Comparison of ENCODE assay signal across 17 cellular contexts in genomic region chr17:19005789-19006430, GRCh38. TPM values are rescaled to one million over a fixed set of nuclear protein-coding genes. Genes with fewer than 3 reads are reported as not detected.
DNase-seq lines count a peak whose midpoint lies in the region; ATAC-seq lines count a peak whose summit lies in the region.
"Had no signal": no experiment of that assay in that cellular context is flagged by ENCODE, and none has a peak within 500 bp of the region (broad histone marks: within the 10 kb centered on the region; RNA-seq: fewer than 3 reads in every experiment).

No MANE protein-coding gene starts in this region.

- no peak overlapping the region for H3K27ac ChIP-seq in BLaER1
- no peak overlapping the region for H3K27ac ChIP-seq in CD8-positive, alpha-beta memory T cell (ENCODE audit: low read depth, low read length)
- H3K27ac ChIP-seq: heart right ventricle, testis had no signal

- no peaks in the 10 kb centered on the region for H3K36me3 ChIP-seq in BLaER1
- no peaks in the 10 kb centered on the region for H3K36me3 ChIP-seq in CD8-positive, alpha-beta memory T cell (ENCODE audit: insufficient read depth, low read length)
- H3K36me3 ChIP-seq: heart right ventricle, sigmoid colon had no signal

- H3K9me3 Mint-ChIP-seq in CD8-positive, alpha-beta memory T cell = no peaks in the 10 kb centered on the region
- no peaks in the 10 kb centered on the region for H3K9me3 Mint-ChIP-seq in activated T-helper 17 cell treated with anti-CD3 and anti-CD28 coated beads, Interleukin-2, amount 50 U/mL, for 72 hours
- H3K9me3 Mint-ChIP-seq in naive B cell = no peaks in the 10 kb centered on the region
- no peaks in the 10 kb centered on the region for H3K9me3 Mint-ChIP-seq in activated T-helper 2 cell treated with anti-CD3 and anti-CD28 coated beads, Interferon-gamma antibody, Interleukin-2, Interleukin-4, amounts not matched to agents 10 μg/mL and 5 μg/mL and 100 μg/mL, durations not matched to agents 14 hours and 24 hours and 36 hours
- H3K9me3 Mint-ChIP-seq: activated naive CD4-positive, alpha-beta T cell treated with anti-CD3 and anti-CD28 coated beads for 36 hours had no signal

- H3K9me3 ChIP-seq in BLaER1 = peaks cover 9% of the 10 kb centered on the region
- no peaks in the 10 kb centered on the region for H3K9me3 ChIP-seq in CD8-positive, alpha-beta memory T cell (ENCODE audit: low read length)
- H3K9me3 ChIP-seq: sigmoid colon, testis had no signal

- peaks cover 58% of the 10 kb centered on the region for H3K27me3 ChIP-seq in BLaER1
- H3K27me3 ChIP-seq in CD8-positive, alpha-beta memory T cell (ENCODE audit: insufficient read depth, low read length, poor library complexity, severe bottlenecking) = no peaks in the 10 kb centered on the region
- H3K27me3 ChIP-seq: sigmoid colon, testis had no signal

- H3K4me3 ChIP-seq in BLaER1 = no peak overlapping the region
- H3K4me3 ChIP-seq in CD8-positive, alpha-beta memory T cell (ENCODE audit: low read length) = no peak overlapping the region
- H3K4me3 ChIP-seq: testis had no signal

- H3K27me3 Mint-ChIP-seq in CD8-positive, alpha-beta memory T cell = no peaks in the 10 kb centered on the region
- no peaks in the 10 kb centered on the region for H3K27me3 Mint-ChIP-seq in activated T-helper 17 cell treated with anti-CD3 and anti-CD28 coated beads, Interleukin-2, amount 50 U/mL, for 72 hours
- peaks cover 0 to 4% (median 0%) of the 10 kb centered on the region in 3 donors for H3K27me3 Mint-ChIP-seq in naive B cell
- H3K27me3 Mint-ChIP-seq in activated T-helper 2 cell treated with anti-CD3 and anti-CD28 coated beads, Interferon-gamma antibody, Interleukin-2, Interleukin-4, amounts not matched to agents 10 μg/mL and 5 μg/mL and 100 μg/mL, durations not matched to agents 14 hours and 24 hours and 36 hours (ENCODE audit: low read depth) = peaks cover 8% of the 10 kb centered on the region

- no peak for DNase-seq in CD8-positive, alpha-beta memory T cell
- DNase-seq in naive B cell = no peak
- no peak for DNase-seq in activated T-helper 2 cell treated with anti-CD3 and anti-CD28 coated beads, Interferon-gamma antibody, Interleukin-2, Interleukin-4, amounts not matched to agents 10 μg/mL and 5 μg/mL and 100 μg/mL, durations not matched to agents 14 hours and 24 hours and 36 hours (ENCODE audit: low spot score)
- DNase-seq: activated naive CD4-positive, alpha-beta T cell treated with anti-CD3 and anti-CD28 coated beads for 36 hours; mesendoderm; NCI-H2029 treated with DMSO at 0.1 percent for 48 hours; NCI-H524 treated with DMSO at 0.1 percent for 48 hours; sigmoid colon; stimulated activated CD4-positive, alpha-beta T cell treated with anti-CD3 and anti-CD28 coated beads, Interleukin-2, amount 100 ng/mL, for 24 hours; testis had no signal

- H3K4me2 ChIP-seq in BLaER1 = peak overlapping the region; percentile 97; the same call in 1 of the 2 replicates

- no peak overlapping the region for H3K9ac ChIP-seq in BLaER1

- H4K20me1 ChIP-seq in BLaER1 = peaks cover 29% of the 10 kb centered on the region

- H3K4me3 Mint-ChIP-seq in CD8-positive, alpha-beta memory T cell = peak overlapping the region; percentile 39 to 75 (median 66)
- peak overlapping the region; percentile 21 for H3K4me3 Mint-ChIP-seq in activated T-helper 17 cell treated with anti-CD3 and anti-CD28 coated beads, Interleukin-2, amount 50 U/mL, for 72 hours
- peak overlapping the region; percentile 29 to 85 (median 76) for H3K4me3 Mint-ChIP-seq in naive B cell
- H3K4me3 Mint-ChIP-seq in activated T-helper 2 cell treated with anti-CD3 and anti-CD28 coated beads, Interferon-gamma antibody, Interleukin-2, Interleukin-4, amounts not matched to agents 10 μg/mL and 5 μg/mL and 100 μg/mL, durations not matched to agents 14 hours and 24 hours and 36 hours (ENCODE audit: low read depth) = no peak overlapping the region

- CTCF ChIA-PET in CD8-positive, alpha-beta memory T cell (lab: Charles Lee) = interaction anchor here (2.6 kb wide), 1 partner anchor 45 kb away, joined by 10 read pairs; no protein-coding TSS in a partner anchor

- ATAC-seq in activated T-helper 17 cell treated with anti-CD3 and anti-CD28 coated beads, Interleukin-2, amount 50 U/mL, for 72 hours (replicated peaks) = no peak
- no peak for ATAC-seq in naive B cell (ENCODE audit: low read depth in 2 of 2)
- no peak for ATAC-seq in HG02981 (IDR thresholded peaks at IDR 0.05; ENCODE audit: unreplicated experiment)
- no peak for ATAC-seq in GM21737 (IDR thresholded peaks at IDR 0.05; ENCODE audit: unreplicated experiment)

- peak overlapping the region; percentile 78 to 99 (median 90) for H3K27ac Mint-ChIP-seq in CD8-positive, alpha-beta memory T cell
- H3K27ac Mint-ChIP-seq in activated T-helper 17 cell treated with anti-CD3 and anti-CD28 coated beads, Interleukin-2, amount 50 U/mL, for 72 hours = no peak overlapping the region
- H3K27ac Mint-ChIP-seq in naive B cell = peak overlapping the region in 4 of 6 donors; percentile 56 to 88 (median 79)
- no peak overlapping the region for H3K27ac Mint-ChIP-seq in activated T-helper 2 cell treated with anti-CD3 and anti-CD28 coated beads, Interferon-gamma antibody, Interleukin-2, Interleukin-4, amounts not matched to agents 10 μg/mL and 5 μg/mL and 100 μg/mL, durations not matched to agents 14 hours and 24 hours and 36 hours
- H3K27ac Mint-ChIP-seq: activated naive CD4-positive, alpha-beta T cell treated with anti-CD3 and anti-CD28 coated beads for 36 hours had no signal

- H3K36me3 Mint-ChIP-seq in CD8-positive, alpha-beta memory T cell = peaks cover 0 to 15% (median 0%) of the 10 kb centered on the region in 3 donors
- peaks cover 23% of the 10 kb centered on the region for H3K36me3 Mint-ChIP-seq in activated T-helper 17 cell treated with anti-CD3 and anti-CD28 coated beads, Interleukin-2, amount 50 U/mL, for 72 hours (ENCODE audit: low read depth)
- H3K36me3 Mint-ChIP-seq in naive B cell = no peaks in the 10 kb centered on the region
- peaks cover 17% of the 10 kb centered on the region for H3K36me3 Mint-ChIP-seq in activated T-helper 2 cell treated with anti-CD3 and anti-CD28 coated beads, Interferon-gamma antibody, Interleukin-2, Interleukin-4, amounts not matched to agents 10 μg/mL and 5 μg/mL and 100 μg/mL, durations not matched to agents 14 hours and 24 hours and 36 hours (ENCODE audit: low read depth)

- H3K4me1 ChIP-seq in BLaER1 = peaks cover 47% of the 10 kb centered on the region
- H3K4me1 ChIP-seq in CD8-positive, alpha-beta memory T cell (ENCODE audit: insufficient read depth, low read length) = peaks cover 35% of the 10 kb centered on the region
- H3K4me1 ChIP-seq: testis had no signal

- intact Hi-C loops in activated T-helper 2 cell treated with anti-CD3 and anti-CD28 coated beads, Interferon-gamma antibody, Interleukin-2, Interleukin-4, amounts not matched to agents 10 μg/mL and 5 μg/mL and 100 μg/mL, durations not matched to agents 14 hours and 24 hours and 36 hours (cut with micrococcal nuclease) = no loop called here

- POLR2A ChIA-PET in CD8-positive, alpha-beta memory T cell (lab: Charles Lee) = interaction anchor here (0.7 kb wide), 1 partner anchor 9 kb away, joined by 3 read pairs; no protein-coding TSS in a partner anchor

- H3K4me1 Mint-ChIP-seq in CD8-positive, alpha-beta memory T cell = peaks cover 29 to 39% (median 31%) of the 10 kb centered on the region in 3 donors
- H3K4me1 Mint-ChIP-seq in activated T-helper 17 cell treated with anti-CD3 and anti-CD28 coated beads, Interleukin-2, amount 50 U/mL, for 72 hours = peaks cover 12% of the 10 kb centered on the region
- peaks cover 20 to 35% (median 32%) of the 10 kb centered on the region in 3 donors for H3K4me1 Mint-ChIP-seq in naive B cell
- peaks cover 25% of the 10 kb centered on the region for H3K4me1 Mint-ChIP-seq in activated T-helper 2 cell treated with anti-CD3 and anti-CD28 coated beads, Interferon-gamma antibody, Interleukin-2, Interleukin-4, amounts not matched to agents 10 μg/mL and 5 μg/mL and 100 μg/mL, durations not matched to agents 14 hours and 24 hours and 36 hours (ENCODE audit: low read depth)

RNA-seq across cellular contexts. Expression of gene FAM83G, which starts 1.3 kb away (rescaled TPM):
- total RNA-seq in CD8-positive, alpha-beta memory T cell = 10 to 100 TPM; 13.1 to 14.6 TPM
- polyA plus RNA-seq in CD8-positive, alpha-beta memory T cell = 7.3 TPM
- total RNA-seq in activated T-helper 17 cell treated with anti-CD3 and anti-CD28 coated beads, Interleukin-2, amount 50 U/mL, for 72 hours = 10 to 100 TPM; 15.9 to 22.6 TPM
- polyA plus RNA-seq in naive B cell (ENCODE audit: low read depth in 6 of 6) = 1 to 10 TPM; 2.5 to 4.4 (median 2.9) TPM
- total RNA-seq in activated T-helper 2 cell treated with anti-CD3 and anti-CD28 coated beads, Interferon-gamma antibody, Interleukin-2, Interleukin-4, amounts not matched to agents 10 μg/mL and 5 μg/mL and 100 μg/mL, durations not matched to agents 14 hours and 24 hours and 36 hours = 14.0 and 15.3 TPM in 2 replicates

RNA-seq across cellular contexts. Expression of gene GRAP, which starts 40.8 kb away (rescaled TPM):
- total RNA-seq in CD8-positive, alpha-beta memory T cell = 10 to 100 TPM in 1 of 2 experiments, 1 to 10 TPM in 1; 7.9 to 10.1 TPM
- polyA plus RNA-seq in CD8-positive, alpha-beta memory T cell = 36.2 TPM
- 10 to 100 TPM; 13.1 to 14.4 TPM for total RNA-seq in activated T-helper 17 cell treated with anti-CD3 and anti-CD28 coated beads, Interleukin-2, amount 50 U/mL, for 72 hours
- polyA plus RNA-seq in naive B cell (ENCODE audit: low read depth in 6 of 6) = 10 to 100 TPM; 46.2 to 90.5 (median 52.6) TPM
- 9.4 and 10.9 TPM in 2 replicates for total RNA-seq in activated T-helper 2 cell treated with anti-CD3 and anti-CD28 coated beads, Interferon-gamma antibody, Interleukin-2, Interleukin-4, amounts not matched to agents 10 μg/mL and 5 μg/mL and 100 μg/mL, durations not matched to agents 14 hours and 24 hours and 36 hours

RNA-seq across cellular contexts. Expression of gene SLC5A10, which starts 53.9 kb away (rescaled TPM):
- not detected for total RNA-seq in CD8-positive, alpha-beta memory T cell
- not detected for polyA plus RNA-seq in CD8-positive, alpha-beta memory T cell
- total RNA-seq in activated T-helper 17 cell treated with anti-CD3 and anti-CD28 coated beads, Interleukin-2, amount 50 U/mL, for 72 hours = not detected
- under 1 TPM in 5 of 6 donors, not detected in 1; 0.06 to 0.17 (median 0.10) TPM for polyA plus RNA-seq in naive B cell (ENCODE audit: low read depth in 6 of 6)
- total RNA-seq in activated T-helper 2 cell treated with anti-CD3 and anti-CD28 coated beads, Interferon-gamma antibody, Interleukin-2, Interleukin-4, amounts not matched to agents 10 μg/mL and 5 μg/mL and 100 μg/mL, durations not matched to agents 14 hours and 24 hours and 36 hours = not detected in 2 replicates
- total RNA-seq: activated CD8-positive, alpha-beta memory T cell treated with anti-CD3 and anti-CD28 coated beads for 36 hours; activated naive CD4-positive, alpha-beta T cell treated with anti-CD3 and anti-CD28 coated beads for 36 hours; omental fat pad; sigmoid colon had no signal

Comparison
In these comparisons a context has a peak if more than half of its experiments do, and no peak if none do; other contexts are left out.
1. H3K27ac Mint-ChIP-seq: peak in CD8-positive, alpha-beta memory T cell (8 of 8) and naive B cell (4 of 6); none in activated T-helper 17 cell treated with anti-CD3 and anti-CD28 coated beads, Interleukin-2, amount 50 U/mL, for 72 hours (single experiment) and activated T-helper 2 cell treated with anti-CD3 and anti-CD28 coated beads, Interferon-gamma antibody, Interleukin-2, Interleukin-4, amounts not matched to agents 10 μg/mL and 5 μg/mL and 100 μg/mL, durations not matched to agents 14 hours and 24 hours and 36 hours (single experiment).